ENCODE assay signal across 23 cellular contexts in the genomic region with DNA sequence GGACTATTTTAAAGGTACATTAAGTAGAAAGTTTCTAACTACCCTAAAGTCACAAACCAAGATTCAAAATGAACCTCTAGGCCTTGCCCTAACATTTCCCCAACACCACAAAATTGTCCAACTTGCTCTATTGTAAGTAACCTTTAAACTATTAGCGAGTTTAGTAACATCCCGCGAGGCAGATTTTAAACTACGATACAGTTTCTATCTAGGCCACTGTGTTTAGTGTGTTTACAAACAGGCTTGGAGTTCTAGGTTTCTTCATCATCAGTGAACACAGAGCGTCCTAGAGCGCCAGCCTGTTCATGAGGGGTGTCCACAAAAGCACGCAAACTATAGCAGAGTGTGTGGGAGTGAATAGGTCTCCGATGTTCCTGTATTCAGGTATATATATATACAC. TPM values are rescaled to one million over a fixed set of nuclear protein-coding genes. Genes with fewer than 3 reads are reported as not detected.
DNase-seq lines count a peak whose midpoint lies in the region; ATAC-seq and TF ChIP-seq lines count a peak whose summit lies in the region.
"Had no signal": no experiment of that assay in that cellular context is flagged by ENCODE, and none has a peak within 500 bp of the region (broad histone marks: within the 10 kb centered on the region; RNA-seq: fewer than 3 reads in every experiment).

No MANE protein-coding gene starts in this region.

- H3K4me1 ChIP-seq in liver (ENCODE audit: control insufficient read depth in 4 of 4, insufficient read depth in 4 of 4, low read length in 3 of 4) (peaks cover 0 to 4% (median 0%) of the 10 kb centered on the region in 4 donors), gastroesophageal sphincter (no peaks in the 10 kb centered on the region)
- H3K4me1 ChIP-seq: BE2C, BLaER1 had no signal

- peak in 1 of 2 donors; percentile 28 for TF ChIP-seq RAD21 in liver (IDR thresholded peaks at IDR 0.05)

- H3K4me3 ChIP-seq in liver (ENCODE audit: low read depth in 1 of 3, low read length in 3 of 3) (no peak overlapping the region), gastroesophageal sphincter (no peak overlapping the region)
- H3K4me3 ChIP-seq: BLaER1, GM12878 had no signal

- no peak for TF ChIP-seq CTCF in liver (IDR thresholded peaks at IDR 0.05; ENCODE audit: low read depth, low read length, missing input control)
- TF ChIP-seq CTCF in gastroesophageal sphincter (IDR thresholded peaks at IDR 0.05): no peak

- no peak for DNase-seq in left lobe of liver (ENCODE audit: low spot score)
- DNase-seq in foreskin melanocyte: no peak
- no peak for DNase-seq in NCI-H2029 (lab: John Stamatoyannopoulos, UW)
- DNase-seq: 8988T; ACHN; BE2C; C1 segment of cervical spinal cord; CD4-positive, alpha-beta memory T cell; CD4-positive, CD25-positive, alpha-beta regulatory T cell; CD8-positive, alpha-beta memory T cell; COR-L47; DMS 273 treated with DMSO at 0.1 percent for 48 hours; DMS153; DMS53; DMS79; DND-41; EL; GDM1 had no signal

- TF ChIP-seq EP300 in gastroesophageal sphincter (IDR thresholded peaks at IDR 0.05): no peak

- H3K36me3 ChIP-seq in liver (ENCODE audit: control insufficient read depth in 4 of 4, insufficient read depth in 3 of 4, low read depth in 1 of 4, low read length in 3 of 4) (peaks cover 2 to 21% (median 18%) of the 10 kb centered on the region in 4 donors), gastroesophageal sphincter (peaks cover 0 to 91% of the 10 kb centered on the region in 2 donors)
- H3K36me3 ChIP-seq: BE2C, BLaER1 had no signal

- H3K27me3 ChIP-seq in liver (ENCODE audit: control insufficient read depth in 4 of 4, insufficient read depth in 4 of 4, low read length in 3 of 4) (no peaks in the 10 kb centered on the region), gastroesophageal sphincter (no peaks in the 10 kb centered on the region)
- H3K27me3 ChIP-seq: BE2C, BLaER1 had no signal

- ATAC-seq in left lobe of liver (peak; percentile 86), gastroesophageal sphincter (no peak)
- ATAC-seq: GM12878 had no signal

- no peak for TF ChIP-seq POLR2A in gastroesophageal sphincter (IDR thresholded peaks at IDR 0.05)

- H3K27ac ChIP-seq in liver (ENCODE audit: low read depth in 1 of 2, low read length in 2 of 2) (peak overlapping the region in 1 of 2 donors; percentile 46), gastroesophageal sphincter (no peak overlapping the region)
- H3K27ac ChIP-seq: BLaER1 had no signal

- peak overlapping the region in 1 of 2 donors; percentile 53 for H3K9ac ChIP-seq in liver (ENCODE audit: low read depth in 1 of 2, low read length in 2 of 2)
- H3K9ac ChIP-seq: BLaER1 had no signal

- 50% methylated on average over 8 of the region's 8 CpGs for WGBS in liver
- 94% methylated on average over 7 to 8 of the region's 8 CpGs for WGBS in gastroesophageal sphincter (ENCODE audit: low coverage in 1 of 2), 2 donors

- no peaks in the 10 kb centered on the region for H3K9me3 ChIP-seq in liver (ENCODE audit: control insufficient read depth in 4 of 4, low read length in 3 of 4)
- no peaks in the 10 kb centered on the region for H3K9me3 ChIP-seq in gastroesophageal sphincter
- H3K9me3 ChIP-seq: BE2C, BLaER1 had no signal

TF ChIP-seq in liver, 16 proteins besides CTCF, POLR2A, EP300 and RAD21:
- peak; percentile 36 to 45 for TF ChIP-seq RXRA (IDR thresholded peaks at IDR 0.05)
- peak; percentile 59 for TF ChIP-seq SP1 (IDR thresholded peaks at IDR 0.05)
- no peak for TF ChIP-seq NR2F2 (IDR thresholded peaks at IDR 0.05)
- TF ChIP-seq, protein P1, sequence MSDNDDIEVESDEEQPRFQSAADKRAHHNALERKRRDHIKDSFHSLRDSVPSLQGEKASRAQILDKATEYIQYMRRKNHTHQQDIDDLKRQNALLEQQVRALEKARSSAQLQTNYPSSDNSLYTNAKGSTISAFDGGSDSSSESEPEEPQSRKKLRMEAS (IDR thresholded peaks at IDR 0.05): no peak
- TF ChIP-seq, protein P2, sequence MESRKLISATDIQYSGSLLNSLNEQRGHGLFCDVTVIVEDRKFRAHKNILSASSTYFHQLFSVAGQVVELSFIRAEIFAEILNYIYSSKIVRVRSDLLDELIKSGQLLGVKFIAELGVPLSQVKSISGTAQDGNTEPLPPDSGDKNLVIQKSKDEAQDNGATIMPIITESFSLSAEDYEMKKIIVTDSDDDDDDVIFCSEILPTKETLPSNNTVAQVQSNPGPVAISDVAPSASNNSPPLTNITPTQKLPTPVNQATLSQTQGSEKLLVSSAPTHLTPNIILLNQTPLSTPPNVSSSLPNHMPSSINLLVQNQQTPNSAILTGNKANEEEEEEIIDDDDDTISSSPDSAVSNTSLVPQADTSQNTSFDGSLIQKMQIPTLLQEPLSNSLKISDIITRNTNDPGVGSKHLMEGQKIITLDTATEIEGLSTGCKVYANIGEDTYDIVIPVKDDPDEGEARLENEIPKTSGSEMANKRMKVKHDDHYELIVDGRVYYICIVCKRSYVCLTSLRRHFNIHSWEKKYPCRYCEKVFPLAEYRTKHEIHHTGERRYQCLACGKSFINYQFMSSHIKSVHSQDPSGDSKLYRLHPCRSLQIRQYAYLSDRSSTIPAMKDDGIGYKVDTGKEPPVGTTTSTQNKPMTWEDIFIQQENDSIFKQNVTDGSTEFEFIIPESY (IDR thresholded peaks at IDR 0.05): no peak
- peak; percentile 13 for TF ChIP-seq FOXA2 (IDR thresholded peaks at IDR 0.05)
- TF ChIP-seq TAF1 (conservative IDR thresholded peaks at IDR 0.05): no peak
- TF ChIP-seq, protein P3, sequence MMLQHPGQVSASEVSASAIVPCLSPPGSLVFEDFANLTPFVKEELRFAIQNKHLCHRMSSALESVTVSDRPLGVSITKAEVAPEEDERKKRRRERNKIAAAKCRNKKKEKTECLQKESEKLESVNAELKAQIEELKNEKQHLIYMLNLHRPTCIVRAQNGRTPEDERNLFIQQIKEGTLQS (IDR thresholded peaks at IDR 0.05): no peak
- peak; percentile 16 to 30 for TF ChIP-seq HNF4A (conservative IDR thresholded peaks at IDR 0.05)
- TF ChIP-seq, protein P4, sequence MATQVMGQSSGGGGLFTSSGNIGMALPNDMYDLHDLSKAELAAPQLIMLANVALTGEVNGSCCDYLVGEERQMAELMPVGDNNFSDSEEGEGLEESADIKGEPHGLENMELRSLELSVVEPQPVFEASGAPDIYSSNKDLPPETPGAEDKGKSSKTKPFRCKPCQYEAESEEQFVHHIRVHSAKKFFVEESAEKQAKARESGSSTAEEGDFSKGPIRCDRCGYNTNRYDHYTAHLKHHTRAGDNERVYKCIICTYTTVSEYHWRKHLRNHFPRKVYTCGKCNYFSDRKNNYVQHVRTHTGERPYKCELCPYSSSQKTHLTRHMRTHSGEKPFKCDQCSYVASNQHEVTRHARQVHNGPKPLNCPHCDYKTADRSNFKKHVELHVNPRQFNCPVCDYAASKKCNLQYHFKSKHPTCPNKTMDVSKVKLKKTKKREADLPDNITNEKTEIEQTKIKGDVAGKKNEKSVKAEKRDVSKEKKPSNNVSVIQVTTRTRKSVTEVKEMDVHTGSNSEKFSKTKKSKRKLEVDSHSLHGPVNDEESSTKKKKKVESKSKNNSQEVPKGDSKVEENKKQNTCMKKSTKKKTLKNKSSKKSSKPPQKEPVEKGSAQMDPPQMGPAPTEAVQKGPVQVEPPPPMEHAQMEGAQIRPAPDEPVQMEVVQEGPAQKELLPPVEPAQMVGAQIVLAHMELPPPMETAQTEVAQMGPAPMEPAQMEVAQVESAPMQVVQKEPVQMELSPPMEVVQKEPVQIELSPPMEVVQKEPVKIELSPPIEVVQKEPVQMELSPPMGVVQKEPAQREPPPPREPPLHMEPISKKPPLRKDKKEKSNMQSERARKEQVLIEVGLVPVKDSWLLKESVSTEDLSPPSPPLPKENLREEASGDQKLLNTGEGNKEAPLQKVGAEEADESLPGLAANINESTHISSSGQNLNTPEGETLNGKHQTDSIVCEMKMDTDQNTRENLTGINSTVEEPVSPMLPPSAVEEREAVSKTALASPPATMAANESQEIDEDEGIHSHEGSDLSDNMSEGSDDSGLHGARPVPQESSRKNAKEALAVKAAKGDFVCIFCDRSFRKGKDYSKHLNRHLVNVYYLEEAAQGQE (IDR thresholded peaks at IDR 0.05): no peak
- no peak for TF ChIP-seq HNF4G (IDR thresholded peaks at IDR 0.05)

RNA-seq across cellular contexts. Expression of a gene that starts 51.8 kb away (rescaled TPM):
- total RNA-seq in left lobe of liver (86.6 TPM), liver (10 to 100 TPM in 1 of 2 donors, 1 to 10 TPM in 1; 6.2 to 66.9 TPM), gastroesophageal sphincter (10 to 100 TPM; 52.8 to 94.7 (median 69.7) TPM)
- 100 to 1,000 TPM in 1 of 2 donors, 10 to 100 TPM in 1; 66.6 to 138 TPM for polyA plus RNA-seq in liver
- total RNA-seq: CD4-positive, alpha-beta memory T cell; CD4-positive, CD25-positive, alpha-beta regulatory T cell; CD8-positive, alpha-beta memory T cell had no signal
- polyA plus RNA-seq: CD14-positive monocyte; CD4-positive, alpha-beta memory T cell; CD4-positive, CD25-positive, alpha-beta regulatory T cell; CD8-positive, alpha-beta memory T cell had no signal
